Comparison of ENCODE assay signal across 13 cellular contexts in the genomic region with DNA sequence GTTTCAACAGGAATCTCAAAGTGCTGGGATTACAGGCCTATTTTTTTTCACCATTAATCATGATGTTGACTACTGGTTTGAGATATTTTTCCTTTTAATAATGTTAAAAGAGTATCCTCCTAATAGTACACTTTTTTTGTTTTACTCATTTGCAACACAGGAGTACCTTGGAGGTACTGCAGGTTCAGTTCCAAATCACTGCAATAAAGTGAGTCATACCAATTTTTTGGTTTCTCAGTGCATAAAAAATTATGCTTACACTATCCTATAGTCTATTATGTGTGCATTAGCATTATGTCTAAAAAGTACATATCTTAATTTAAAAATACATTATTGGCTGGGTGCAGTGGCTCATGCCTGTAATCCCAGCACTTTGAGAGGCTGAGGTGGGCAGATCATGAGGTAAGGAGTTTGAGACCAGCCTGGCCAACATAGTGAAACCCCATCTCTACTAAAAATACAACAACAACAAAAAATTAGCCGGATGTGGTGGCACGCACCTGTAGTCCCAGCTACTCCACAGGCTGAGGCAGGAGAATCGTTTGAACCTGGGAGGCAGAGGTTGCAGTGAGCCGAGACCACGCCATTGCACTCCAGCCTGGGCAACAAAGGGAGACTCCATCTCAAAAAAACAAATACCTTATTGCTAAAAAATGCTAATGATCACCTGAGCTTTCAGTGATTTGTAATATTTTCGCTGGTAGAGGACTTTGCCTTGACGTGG. TPM values are rescaled to one million over a fixed set of nuclear protein-coding genes. Genes with fewer than 3 reads are reported as not detected.
DNase-seq lines count a peak whose midpoint lies in the region; ATAC-seq, FAIRE-seq and TF ChIP-seq lines count a peak whose summit lies in the region.
"Not testable (repeated sequence)": the region's sequence is repeated elsewhere in the genome, so short reads cannot be mapped to it uniquely, and the experiment has no call there.
"Had no signal": no experiment of that assay in that cellular context is flagged by ENCODE, and none has a peak within 500 bp of the region (broad histone marks: within the 10 kb centered on the region; RNA-seq: fewer than 3 reads in every experiment).

No MANE protein-coding gene starts in this region.

- not testable (repeated sequence) for H3K27me3 ChIP-seq in MM.1S (replicated peaks; ENCODE audit: insufficient read depth, low read length); GM12878 (replicated peaks in 1 of 2; ENCODE audit: control insufficient read depth in 2 of 2, insufficient read depth in 2 of 2, low read length in 1 of 2)

- not testable (repeated sequence) for H3K4me3 ChIP-seq in A549; GM12865 (ENCODE audit: low read depth, low read length); MM.1S (ENCODE audit: low read length); GM12878
- peak overlapping the region; percentile 21 for H3K4me3 ChIP-seq in OCI-LY7 (ENCODE audit: low read depth, low read length, poor library complexity, severe bottlenecking)

- not testable (repeated sequence) for H3K27ac ChIP-seq in A549; GM12878 (ENCODE audit: control insufficient read depth, insufficient read depth)
- H3K27ac ChIP-seq in MM.1S (ENCODE audit: low read length) (peak overlapping the region; percentile 63; the same call in 1 of the 2 replicates), OCI-LY7 (ENCODE audit: low read depth, low read length, poor library complexity, severe bottlenecking) (peak overlapping the region; percentile 64)

- CTCF ChIA-PET in A549 (lab: Yijun Ruan, JAX) (interaction anchor here (0.7 to 5.9 kb wide), 11 partner anchors 8 to 141 kb away, joined by 3 to 39 read pairs (median 5); no protein-coding TSS in a partner anchor), GM12878 (lab: Yijun Ruan, JAX) (interaction anchor here (0.6 to 2.9 kb wide), 9 partner anchors 9 to 127 kb away, joined by 3 to 13 read pairs (median 6); partner anchors contain the start of gene TMEM8B)
- CTCF ChIA-PET in OCI-LY7 (lab: Charles Lee; ENCODE audit: unreplicated experiment): not testable (repeated sequence)
- CTCF ChIA-PET in activated CD4-positive, alpha-beta T cell treated with anti-CD3 and anti-CD28 coated beads for 36 hours (lab: Charles Lee): interaction anchor here (0.9 to 2.9 kb wide), 6 partner anchors 10 to 125 kb away, joined by 3 to 13 read pairs (median 4); no protein-coding TSS in a partner anchor

- TF ChIP-seq RAD21 in A549 (conservative IDR thresholded peaks at IDR 0.05 in 1 of 2, IDR thresholded peaks at IDR 0.05 in 1 of 2); GM12878 (IDR thresholded peaks at IDR 0.05; ENCODE audit: insufficient read depth, low read depth, low read length): not testable (repeated sequence)

- H3F3A ChIP-seq in MM.1S (ENCODE audit: insufficient read depth, low read length): peaks cover 12% of the 10 kb centered on the region; the same call in 1 of the 2 replicates

- not testable (repeated sequence) for ATAC-seq in A549
- peak; percentile 42 for ATAC-seq in activated CD4-positive, alpha-beta T cell treated with anti-CD3 and anti-CD28 coated beads for 36 hours
- ATAC-seq in GM12878: peak; percentile 72

- H4K20me1 ChIP-seq in MM.1S (ENCODE audit: insufficient read depth, low read length); OCI-LY7 (ENCODE audit: insufficient read depth, low read length); GM12878 (ENCODE audit: control insufficient read depth, insufficient read depth): not testable (repeated sequence)

- FAIRE-seq in A549 (lab: Jason Lieb, UNC): not testable (repeated sequence)
- peak; percentile 38 for FAIRE-seq in GM12878 (lab: Jason Lieb, UNC)

- POLR2A ChIA-PET in A549 (lab: Yijun Ruan, JAX); activated CD4-positive, alpha-beta T cell treated with anti-CD3 and anti-CD28 coated beads for 36 hours (lab: Charles Lee); GM12878 (lab: Charles Lee): not testable (repeated sequence)
- POLR2A ChIA-PET in OCI-LY7 (lab: Charles Lee): interaction anchor here (0.6 to 0.9 kb wide), 3 partner anchors 28 to 132 kb away, joined by 3 read pairs; no protein-coding TSS in a partner anchor

- intact Hi-C loops in OCI-LY7 (cut with micrococcal nuclease; ENCODE audit: unreplicated experiment); activated CD4-positive, alpha-beta T cell treated with anti-CD3 and anti-CD28 coated beads for 36 hours (cut with DNase I, micrococcal nuclease); GM12878 (cut with micrococcal nuclease; ENCODE audit: unreplicated experiment): not testable (repeated sequence)

- H3K9me3 Mint-ChIP-seq in activated CD4-positive, alpha-beta T cell treated with anti-CD3 and anti-CD28 coated beads for 36 hours (ENCODE audit: low read depth): not testable (repeated sequence)

- H3K36me3 ChIP-seq in MM.1S (replicated peaks; ENCODE audit: insufficient read depth, low read length); OCI-LY7 (ENCODE audit: insufficient read depth, low read length); GM12878 (ENCODE audit: control insufficient read depth in 2 of 2, insufficient read depth in 2 of 2, low read length in 1 of 2): not testable (repeated sequence)

- 0 out of 2 replicates have a peak overlapping the region, but pooled peaks have one; percentile 15 for H2AFZ ChIP-seq in MM.1S (ENCODE audit: low read length)
- H2AFZ ChIP-seq in OCI-LY7 (ENCODE audit: low read length): peak overlapping the region; percentile 60; the same call in 1 of the 2 replicates
- H2AFZ ChIP-seq in GM12878 (ENCODE audit: control insufficient read depth, low read depth, low read length): not testable (repeated sequence)

- H3K9me2 ChIP-seq in MM.1S (replicated peaks; ENCODE audit: insufficient read depth, low read length); OCI-LY7 (ENCODE audit: insufficient read depth, low read length): not testable (repeated sequence)

- not testable (repeated sequence) for H3K36me3 Mint-ChIP-seq in activated CD4-positive, alpha-beta T cell treated with anti-CD3 and anti-CD28 coated beads for 36 hours (ENCODE audit: low read depth)

- SMC1A ChIA-PET in GM12878 (lab: Charles Lee; ENCODE audit: uncharacterized antibody, unreplicated experiment): interaction anchor here (0.7 to 2.0 kb wide), 4 partner anchors 15 to 107 kb away, joined by 3 to 9 read pairs (median 4); no protein-coding TSS in a partner anchor

- H3K9me3 ChIP-seq in A549; MM.1S (replicated peaks; ENCODE audit: insufficient read depth, low read length); OCI-LY7 (ENCODE audit: low read length); GM12878 (replicated peaks; ENCODE audit: control insufficient read depth, insufficient read depth, low read length): not testable (repeated sequence)

- not testable (repeated sequence) for H3K4me2 ChIP-seq in A549; GM12878 (ENCODE audit: control insufficient read depth, insufficient read depth)
- peak overlapping the region; percentile 40 for H3K4me2 ChIP-seq in MM.1S (ENCODE audit: low read depth, low read length)
- peak overlapping the region; percentile 52 for H3K4me2 ChIP-seq in OCI-LY7 (ENCODE audit: low read length)

- H3K9ac ChIP-seq in MM.1S (ENCODE audit: low read length): peak overlapping the region; percentile 6; the same call in 1 of the 2 replicates
- not testable (repeated sequence) for H3K9ac ChIP-seq in GM12878 (ENCODE audit: control insufficient read depth, insufficient read depth, low read length)

- RAD21 ChIA-PET in GM12878 (lab: Charles Lee; ENCODE audit: unreplicated experiment): interaction anchor here (0.8 kb wide), 1 partner anchor 72 kb away, joined by 3 read pairs; no protein-coding TSS in a partner anchor

- H3K27me3 Mint-ChIP-seq in activated CD4-positive, alpha-beta T cell treated with anti-CD3 and anti-CD28 coated beads for 36 hours: not testable (repeated sequence)

- 50% methylated on average over 7 of the region's 7 CpGs for WGBS in A549 (ENCODE audit: missing lambda C conversion rate)
- WGBS in GM12878 (ENCODE audit: insufficient coverage, insufficient replicate concordance, low lambda C conversion rate, missing lambda C conversion rate): 15% methylated on average over 7 of the region's 7 CpGs

- not testable (repeated sequence) for TF ChIP-seq CTCF in A549 (IDR thresholded peaks at IDR 0.05); GM12865 (IDR thresholded peaks at IDR 0.05; ENCODE audit: insufficient read depth, low read depth, low read length, missing control alignments); MM.1S (IDR thresholded peaks at IDR 0.05; ENCODE audit: low read length); OCI-LY7 (conservative IDR thresholded peaks at IDR 0.05; ENCODE audit: low read length); GM12878 (IDR thresholded peaks at IDR 0.05 in 2 of 3, conservative IDR thresholded peaks at IDR 0.05 in 1 of 3; ENCODE audit: control insufficient read depth in 2 of 3, extremely low read depth in 1 of 3, insufficient read depth in 1 of 3, low read depth in 3 of 3, low read length in 3 of 3)

- not testable (repeated sequence) for H3K4me1 ChIP-seq in A549; GM12878 (ENCODE audit: control insufficient read depth, insufficient read depth, low read length)
- H3K4me1 ChIP-seq in MM.1S (ENCODE audit: low read length) (peaks cover 36% of the 10 kb centered on the region), OCI-LY7 (ENCODE audit: insufficient read depth, low read length, poor library complexity, severe bottlenecking) (peaks cover 35% of the 10 kb centered on the region)

- not testable (repeated sequence) for H3K4me1 Mint-ChIP-seq in activated CD4-positive, alpha-beta T cell treated with anti-CD3 and anti-CD28 coated beads for 36 hours

- not testable (repeated sequence) for H3K79me2 ChIP-seq in MM.1S (ENCODE audit: low read length); OCI-LY7 (ENCODE audit: insufficient read depth, low read depth, low read length); GM12878 (ENCODE audit: control insufficient read depth, insufficient read depth, low read length)

- TF ChIP-seq EP300 in A549 (IDR thresholded peaks at IDR 0.05); GM12878 (IDR thresholded peaks at IDR 0.05; ENCODE audit: borderline replicate concordance in 1 of 2, control insufficient read depth in 1 of 2, low read depth in 2 of 2, low read length in 2 of 2): not testable (repeated sequence)

- not testable (repeated sequence) for H3K27ac Mint-ChIP-seq in activated CD4-positive, alpha-beta T cell treated with anti-CD3 and anti-CD28 coated beads for 36 hours

- DNase-seq in A549 (ENCODE audit: low read depth in 1 of 2, low spot score in 1 of 2); activated CD4-positive, alpha-beta T cell treated with anti-CD3 and anti-CD28 coated beads for 36 hours; GM12878 (ENCODE audit: low read depth, low spot score): not testable (repeated sequence)
- peak; percentile 28 for DNase-seq in GM12865 (ENCODE audit: low read depth)
- peak; percentile 62 for DNase-seq in MM.1S
- peak; percentile 51 for DNase-seq in OCI-LY7 (ENCODE audit: low spot score)

- not testable (repeated sequence) for TF ChIP-seq POLR2A in A549 (IDR thresholded peaks at IDR 0.05; ENCODE audit: low read length); GM12878 (IDR thresholded peaks at IDR 0.05; ENCODE audit: low read depth, low read length)

- in situ Hi-C loops in GM12878 (cut with MboI): not testable (repeated sequence)

- H3K4me3 Mint-ChIP-seq in activated CD4-positive, alpha-beta T cell treated with anti-CD3 and anti-CD28 coated beads for 36 hours: not testable (repeated sequence)

- BruUV-seq in OCI-LY7 (replicated peaks; lab: Mats Ljungman, UMichigan); GM12878 (replicated peaks; lab: Mats Ljungman, UMichigan): not testable (repeated sequence)

RNA-seq across cellular contexts. Expression of gene HRCT1, which starts 8.5 kb away (rescaled TPM):
- 0.21 TPM in 1 of 2 replicates, not detected in the other for polyA plus RNA-seq in A549 (2011; rRNA removed)
- polyA plus RNA-seq in A549 (2012; cell fraction: cytosol; rRNA removed): 0.32 and 0.36 TPM in 2 replicates
- 0.47 and 0.76 TPM in 2 replicates for polyA plus RNA-seq in A549 (2012; cell fraction: nucleus; rRNA removed)
- 0.22 to 0.41 TPM in 2 of 3 replicates, not detected in the other for polyA plus RNA-seq in A549 (2017; fragmentation: RNase III; extraction: RNeasy Plus Mini Kit Qiagen cat#74134 plus additional on column Dnase treatment)
- not detected in 2 replicates for polyA minus RNA-seq in A549 (2011; rRNA and poly(A)+ RNA removed)
- total RNA-seq in OCI-LY7 (2014; rRNA removed; shearing (Covaris generic)): not detected in 2 replicates
- total RNA-seq in OCI-LY7 (2022): not detected in 2 replicates
- not detected for total RNA-seq in activated CD4-positive, alpha-beta T cell treated with anti-CD3 and anti-CD28 coated beads for 36 hours
- not detected in 2 replicates for total RNA-seq in GM12878 (2013; cell fraction: nucleolus; rRNA removed)
- total RNA-seq in GM12878 (2014; rRNA removed): not detected in 2 replicates
- total RNA-seq in GM12878 (2014; rRNA removed; fragmentation: Illumina TruSeq; extraction: Trizol): not detected in 2 replicates
- total RNA-seq in GM12878 (2021): not detected in 2 replicates
- not detected for polyA plus RNA-seq in GM12878 (2011; ENCODE audit: low read depth)
- not detected in 2 replicates for polyA plus RNA-seq in GM12878 (2011; rRNA removed)
- polyA plus RNA-seq in GM12878 (2011; cell fraction: cytosol; rRNA removed): not detected in 2 replicates
- not detected in 2 replicates for polyA plus RNA-seq in GM12878 (2011; cell fraction: nucleus; rRNA removed)
- not detected in 2 replicates for polyA plus RNA-seq in GM12878 (2012)
- not detected in 2 replicates for polyA plus RNA-seq in GM12878 (2014; fragmentation: Illumina TruSeq; extraction: Trizol)
- polyA plus RNA-seq in GM12878 (2014; fragmentation: Nextera tagmentation; extraction: Ambion mirVana): not detected
- not detected in 2 replicates for polyA plus RNA-seq in GM12878 (2014; rRNA removed)
- not detected for polyA plus RNA-seq in GM12878 (2016; fragmentation: Nextera tagmentation; extraction: Ambion mirVana)
- polyA minus RNA-seq in GM12878 (2011; rRNA and poly(A)+ RNA removed): not detected in 2 replicates
- not detected in 2 replicates for polyA minus RNA-seq in GM12878 (2011; cell fraction: cytosol; rRNA and poly(A)+ RNA removed)
- polyA minus RNA-seq in GM12878 (2011; cell fraction: nucleus; rRNA and poly(A)+ RNA removed): not detected in 2 replicates
- total RNA-seq: A172; A673; CD4-positive, alpha-beta memory T cell; CD4-positive, CD25-positive, alpha-beta regulatory T cell; CD8-positive, alpha-beta memory T cell had no signal
- polyA plus RNA-seq: CD14-positive monocyte; CD4-positive, alpha-beta memory T cell; CD4-positive, CD25-positive, alpha-beta regulatory T cell; CD8-positive, alpha-beta memory T cell had no signal

RNA-seq across cellular contexts. Expression of gene SPAAR, which starts 11.8 kb away (rescaled TPM):
- 0.05 TPM in 1 of 2 replicates, not detected in the other for polyA plus RNA-seq in A549 (2011; rRNA removed)
- 0.03 and 0.04 TPM in 2 replicates for polyA plus RNA-seq in A549 (2012; cell fraction: cytosol; rRNA removed)
- 0.05 and 0.10 TPM in 2 replicates for polyA plus RNA-seq in A549 (2012; cell fraction: nucleus; rRNA removed)
- polyA plus RNA-seq in A549 (2017; fragmentation: RNase III; extraction: RNeasy Plus Mini Kit Qiagen cat#74134 plus additional on column Dnase treatment): not detected in 3 replicates
- not detected in 2 replicates for polyA minus RNA-seq in A549 (2011; rRNA and poly(A)+ RNA removed)
- not detected in 2 replicates for total RNA-seq in OCI-LY7 (2014; rRNA removed; shearing (Covaris generic))
- not detected in 2 replicates for total RNA-seq in OCI-LY7 (2022)
- not detected for total RNA-seq in activated CD4-positive, alpha-beta T cell treated with anti-CD3 and anti-CD28 coated beads for 36 hours
- not detected in 2 replicates for total RNA-seq in GM12878 (2013; cell fraction: nucleolus; rRNA removed)
- total RNA-seq in GM12878 (2014; rRNA removed): not detected in 2 replicates
- not detected in 2 replicates for total RNA-seq in GM12878 (2014; rRNA removed; fragmentation: Illumina TruSeq; extraction: Trizol)
- not detected in 2 replicates for total RNA-seq in GM12878 (2021)
- polyA plus RNA-seq in GM12878 (2011; ENCODE audit: low read depth): not detected
- not detected in 2 replicates for polyA plus RNA-seq in GM12878 (2011; rRNA removed)
- polyA plus RNA-seq in GM12878 (2011; cell fraction: cytosol; rRNA removed): not detected in 2 replicates
- polyA plus RNA-seq in GM12878 (2011; cell fraction: nucleus; rRNA removed): not detected in 2 replicates
- polyA plus RNA-seq in GM12878 (2012): not detected in 2 replicates
- not detected in 2 replicates for polyA plus RNA-seq in GM12878 (2014; fragmentation: Illumina TruSeq; extraction: Trizol)
- not detected for polyA plus RNA-seq in GM12878 (2014; fragmentation: Nextera tagmentation; extraction: Ambion mirVana)
- not detected in 2 replicates for polyA plus RNA-seq in GM12878 (2014; rRNA removed)
- polyA plus RNA-seq in GM12878 (2016; fragmentation: Nextera tagmentation; extraction: Ambion mirVana): not detected
- polyA minus RNA-seq in GM12878 (2011; rRNA and poly(A)+ RNA removed): not detected in 2 replicates
- polyA minus RNA-seq in GM12878 (2011; cell fraction: cytosol; rRNA and poly(A)+ RNA removed): not detected in 2 replicates
- not detected in 2 replicates for polyA minus RNA-seq in GM12878 (2011; cell fraction: nucleus; rRNA and poly(A)+ RNA removed)
- total RNA-seq: CD4-positive, alpha-beta memory T cell; CD4-positive, CD25-positive, alpha-beta regulatory T cell; CD8-positive, alpha-beta memory T cell had no signal
- polyA plus RNA-seq: CD14-positive monocyte; CD4-positive, alpha-beta memory T cell; CD4-positive, CD25-positive, alpha-beta regulatory T cell; CD8-positive, alpha-beta memory T cell had no signal

RNA-seq across cellular contexts. Expression of gene OR13J1, which starts 27.3 kb away (rescaled TPM):
- not detected in 2 replicates for polyA plus RNA-seq in A549 (2011; rRNA removed)
- not detected in 2 replicates for polyA plus RNA-seq in A549 (2012; cell fraction: cytosol; rRNA removed)
- polyA plus RNA-seq in A549 (2012; cell fraction: nucleus; rRNA removed): not detected in 2 replicates
- not detected in 3 replicates for polyA plus RNA-seq in A549 (2017; fragmentation: RNase III; extraction: RNeasy Plus Mini Kit Qiagen cat#74134 plus additional on column Dnase treatment)
- not detected in 2 replicates for polyA minus RNA-seq in A549 (2011; rRNA and poly(A)+ RNA removed)
- total RNA-seq in OCI-LY7 (2014; rRNA removed; shearing (Covaris generic)): not detected in 2 replicates
- total RNA-seq in OCI-LY7 (2022): not detected in 2 replicates
- not detected for total RNA-seq in activated CD4-positive, alpha-beta T cell treated with anti-CD3 and anti-CD28 coated beads for 36 hours
- not detected in 2 replicates for total RNA-seq in GM12878 (2013; cell fraction: nucleolus; rRNA removed)
- not detected in 2 replicates for total RNA-seq in GM12878 (2014; rRNA removed)
- total RNA-seq in GM12878 (2014; rRNA removed; fragmentation: Illumina TruSeq; extraction: Trizol): not detected in 2 replicates
- total RNA-seq in GM12878 (2021): not detected in 2 replicates
- not detected for polyA plus RNA-seq in GM12878 (2011; ENCODE audit: low read depth)
- not detected in 2 replicates for polyA plus RNA-seq in GM12878 (2011; rRNA removed)
- polyA plus RNA-seq in GM12878 (2011; cell fraction: cytosol; rRNA removed): not detected in 2 replicates
- not detected in 2 replicates for polyA plus RNA-seq in GM12878 (2011; cell fraction: nucleus; rRNA removed)
- not detected in 2 replicates for polyA plus RNA-seq in GM12878 (2012)
- not detected in 2 replicates for polyA plus RNA-seq in GM12878 (2014; fragmentation: Illumina TruSeq; extraction: Trizol)
- not detected for polyA plus RNA-seq in GM12878 (2014; fragmentation: Nextera tagmentation; extraction: Ambion mirVana)
- polyA plus RNA-seq in GM12878 (2014; rRNA removed): not detected in 2 replicates
- polyA plus RNA-seq in GM12878 (2016; fragmentation: Nextera tagmentation; extraction: Ambion mirVana): not detected
- not detected in 2 replicates for polyA minus RNA-seq in GM12878 (2011; rRNA and poly(A)+ RNA removed)
- polyA minus RNA-seq in GM12878 (2011; cell fraction: cytosol; rRNA and poly(A)+ RNA removed): not detected in 2 replicates
- not detected in 2 replicates for polyA minus RNA-seq in GM12878 (2011; cell fraction: nucleus; rRNA and poly(A)+ RNA removed)
- total RNA-seq: A172; A673; CD4-positive, alpha-beta memory T cell; CD4-positive, CD25-positive, alpha-beta regulatory T cell; CD8-positive, alpha-beta memory T cell had no signal
- polyA plus RNA-seq: AG04450; CD14-positive monocyte; CD4-positive, alpha-beta memory T cell; CD4-positive, CD25-positive, alpha-beta regulatory T cell; CD8-positive, alpha-beta memory T cell had no signal
